In the genomic region with DNA sequence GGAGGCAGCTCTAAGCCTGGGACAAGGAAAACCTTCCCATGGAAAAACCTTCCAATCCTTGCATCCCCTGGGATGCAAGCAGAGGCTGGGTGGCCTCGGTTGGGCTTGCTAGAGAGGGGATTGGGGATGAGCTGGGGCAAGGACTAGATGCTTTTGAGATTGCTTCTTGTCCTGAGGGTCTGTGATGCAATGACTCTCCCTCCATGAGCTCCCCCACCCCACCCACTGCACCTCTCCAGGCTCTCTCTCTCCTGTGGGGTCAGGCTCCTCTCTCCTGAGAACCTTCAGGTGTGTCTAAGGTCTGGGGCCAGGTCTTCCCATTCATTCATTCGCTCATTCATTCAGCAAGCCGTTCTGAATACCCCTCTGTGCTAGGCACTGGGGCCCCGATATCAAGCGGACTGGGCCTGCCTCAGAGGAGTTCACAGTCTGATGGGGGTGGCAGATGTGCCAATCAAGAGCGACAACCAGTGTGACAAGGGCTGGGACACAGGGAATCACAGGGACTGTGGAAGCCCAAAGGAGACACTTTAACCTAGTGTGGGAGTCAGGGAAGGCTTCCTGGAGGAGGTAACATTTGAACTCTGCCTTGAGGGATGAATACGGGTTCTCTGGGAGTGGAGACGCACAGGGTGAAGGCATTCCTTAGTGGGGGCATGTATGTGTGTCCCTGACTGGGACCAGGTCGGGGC, we compare ENCODE assay signal across 18 cellular contexts. TPM values are rescaled to one million over a fixed set of nuclear protein-coding genes. Genes with fewer than 3 reads are reported as not detected.
DNase-seq lines count a peak whose midpoint lies in the region; ATAC-seq, FAIRE-seq and TF ChIP-seq lines count a peak whose summit lies in the region.
"Had no signal": no experiment of that assay in that cellular context is flagged by ENCODE, and none has a peak within 500 bp of the region (broad histone marks: within the 10 kb centered on the region; RNA-seq: fewer than 3 reads in every experiment).

No MANE protein-coding gene starts in this region.

- H3K4me2 ChIP-seq in astrocyte (ENCODE audit: low read length): no peak overlapping the region

- peaks cover 5% of the 10 kb centered on the region for H3K27me3 Mint-ChIP-seq in activated CD4-positive, alpha-beta memory T cell treated with anti-CD3 and anti-CD28 coated beads for 36 hours
- peaks cover 6% of the 10 kb centered on the region for H3K27me3 Mint-ChIP-seq in activated CD4-positive, alpha-beta memory T cell treated with anti-CD3 and anti-CD28 coated beads, Interleukin-2, amount 10 ng/mL, durations not matched to agents 7 days and 5 days
- peaks cover 60% of the 10 kb centered on the region for H3K27me3 Mint-ChIP-seq in astrocyte (ENCODE audit: low read depth, unreplicated experiment)
- H3K27me3 Mint-ChIP-seq in osteocyte (ENCODE audit: unreplicated experiment): peaks cover 55% of the 10 kb centered on the region
- H3K27me3 Mint-ChIP-seq: CD4-positive, alpha-beta T cell had no signal

- no peak overlapping the region for H3K4me3 Mint-ChIP-seq in activated CD4-positive, alpha-beta memory T cell treated with anti-CD3 and anti-CD28 coated beads for 36 hours
- H3K4me3 Mint-ChIP-seq in activated CD4-positive, alpha-beta memory T cell treated with anti-CD3 and anti-CD28 coated beads, Interleukin-2, amount 10 ng/mL, durations not matched to agents 7 days and 5 days: no peak overlapping the region
- H3K4me3 Mint-ChIP-seq in astrocyte (ENCODE audit: unreplicated experiment): no peak overlapping the region
- H3K4me3 Mint-ChIP-seq in osteocyte (ENCODE audit: unreplicated experiment): no peak overlapping the region
- H3K4me3 Mint-ChIP-seq: B cell; CD4-positive, alpha-beta T cell had no signal

- H3K4me3 ChIP-seq in astrocyte (ENCODE audit: insufficient read depth, low read depth, low read length): no peak overlapping the region
- H3K4me3 ChIP-seq: HAP-1 had no signal

- H3K27me3 ChIP-seq in astrocyte (ENCODE audit: insufficient read depth, low read length): peaks cover 14% of the 10 kb centered on the region

- peak; percentile 3 for DNase-seq in activated CD4-positive, alpha-beta memory T cell treated with anti-CD3 and anti-CD28 coated beads for 36 hours
- DNase-seq in activated CD4-positive, alpha-beta memory T cell treated with anti-CD3 and anti-CD28 coated beads, Interleukin-2, amount 10 ng/mL, durations not matched to agents 7 days and 5 days: no peak
- DNase-seq in astrocyte (ENCODE audit: low read depth) (no peak), left lobe of liver (ENCODE audit: low spot score) (peak; percentile 24), osteocyte (ENCODE audit: extremely low spot score, unreplicated experiment) (peak; percentile 63)
- DNase-seq in activated CD4-positive, CD25-positive, alpha-beta regulatory T cell (lab: John Stamatoyannopoulos, UW): no peak
- DNase-seq: 8988T; ACHN; C1 segment of cervical spinal cord; Calu3; CD4-positive, alpha-beta T cell; DMS 273 treated with DMSO at 0.1 percent for 48 hours had no signal

- H3K9ac ChIP-seq in astrocyte (ENCODE audit: low read length): no peak overlapping the region

- POLR2A ChIA-PET in activated CD4-positive, alpha-beta memory T cell treated with anti-CD3 and anti-CD28 coated beads for 36 hours (lab: Charles Lee): no interaction called here
- POLR2A ChIA-PET in activated CD4-positive, alpha-beta memory T cell treated with anti-CD3 and anti-CD28 coated beads, Interleukin-2, amount 10 ng/mL, durations not matched to agents 7 days and 5 days (lab: Charles Lee): no interaction called here

- no peaks in the 10 kb centered on the region for H4K20me1 ChIP-seq in astrocyte (ENCODE audit: insufficient read depth, low read length)

- no peaks in the 10 kb centered on the region for H3K36me3 ChIP-seq in astrocyte (ENCODE audit: insufficient read depth, low read length)
- H3K36me3 ChIP-seq: HAP-1 had no signal

- ATAC-seq in left lobe of liver: no peak
- no peak for ATAC-seq in HG03469 (IDR thresholded peaks at IDR 0.05; ENCODE audit: unreplicated experiment)

- H2AFZ ChIP-seq in astrocyte (ENCODE audit: low read depth, low read length): no peak overlapping the region

- H3K9me3 ChIP-seq in astrocyte (ENCODE audit: insufficient read depth, low read depth, low read length): no peaks in the 10 kb centered on the region
- H3K9me3 ChIP-seq: HAP-1 had no signal

- H3K27ac Mint-ChIP-seq in activated CD4-positive, alpha-beta memory T cell treated with anti-CD3 and anti-CD28 coated beads for 36 hours: no peak overlapping the region
- no peak overlapping the region for H3K27ac Mint-ChIP-seq in activated CD4-positive, alpha-beta memory T cell treated with anti-CD3 and anti-CD28 coated beads, Interleukin-2, amount 10 ng/mL, durations not matched to agents 7 days and 5 days
- peak overlapping the region; percentile 26 for H3K27ac Mint-ChIP-seq in astrocyte (ENCODE audit: unreplicated experiment)
- no peak overlapping the region for H3K27ac Mint-ChIP-seq in osteocyte (ENCODE audit: unreplicated experiment)
- H3K27ac Mint-ChIP-seq: B cell; CD4-positive, alpha-beta T cell had no signal

- no peaks in the 10 kb centered on the region for H3K36me3 Mint-ChIP-seq in activated CD4-positive, alpha-beta memory T cell treated with anti-CD3 and anti-CD28 coated beads for 36 hours
- no peaks in the 10 kb centered on the region for H3K36me3 Mint-ChIP-seq in activated CD4-positive, alpha-beta memory T cell treated with anti-CD3 and anti-CD28 coated beads, Interleukin-2, amount 10 ng/mL, durations not matched to agents 7 days and 5 days (ENCODE audit: low read depth)
- H3K36me3 Mint-ChIP-seq in astrocyte (ENCODE audit: low read depth, unreplicated experiment) (no peaks in the 10 kb centered on the region), osteocyte (ENCODE audit: unreplicated experiment) (no peaks in the 10 kb centered on the region)

- no peaks in the 10 kb centered on the region for H3K79me2 ChIP-seq in astrocyte (ENCODE audit: insufficient read depth, low read length)

- TF ChIP-seq CTCF in astrocyte (IDR thresholded peaks at IDR 0.05; ENCODE audit: insufficient read depth, low read depth, low read length) (no peak), osteocyte (IDR thresholded peaks at IDR 0.05) (no peak)

- FAIRE-seq in astrocyte (lab: Jason Lieb, UNC): no peak
- FAIRE-seq: H1 had no signal

- H3K4me1 ChIP-seq in astrocyte (ENCODE audit: insufficient read depth, low read length): no peaks in the 10 kb centered on the region
- H3K4me1 ChIP-seq: HAP-1 had no signal

- no peaks in the 10 kb centered on the region for H3K9me3 Mint-ChIP-seq in activated CD4-positive, alpha-beta memory T cell treated with anti-CD3 and anti-CD28 coated beads for 36 hours
- H3K9me3 Mint-ChIP-seq in activated CD4-positive, alpha-beta memory T cell treated with anti-CD3 and anti-CD28 coated beads, Interleukin-2, amount 10 ng/mL, durations not matched to agents 7 days and 5 days: no peaks in the 10 kb centered on the region
- H3K9me3 Mint-ChIP-seq in astrocyte (ENCODE audit: unreplicated experiment) (no peaks in the 10 kb centered on the region), osteocyte (ENCODE audit: unreplicated experiment) (no peaks in the 10 kb centered on the region)
- H3K9me3 Mint-ChIP-seq: CD4-positive, alpha-beta T cell had no signal

- no peak overlapping the region for H3K27ac ChIP-seq in astrocyte (ENCODE audit: low read depth, low read length)
- H3K27ac ChIP-seq: HL-60 had no signal

- CTCF ChIA-PET in activated CD4-positive, alpha-beta memory T cell treated with anti-CD3 and anti-CD28 coated beads for 36 hours (lab: Charles Lee): no interaction called here
- CTCF ChIA-PET in activated CD4-positive, alpha-beta memory T cell treated with anti-CD3 and anti-CD28 coated beads, Interleukin-2, amount 10 ng/mL, durations not matched to agents 7 days and 5 days (lab: Charles Lee): no interaction called here

- H3K4me1 Mint-ChIP-seq in activated CD4-positive, alpha-beta memory T cell treated with anti-CD3 and anti-CD28 coated beads for 36 hours (ENCODE audit: low read depth): no peaks in the 10 kb centered on the region
- no peaks in the 10 kb centered on the region for H3K4me1 Mint-ChIP-seq in activated CD4-positive, alpha-beta memory T cell treated with anti-CD3 and anti-CD28 coated beads, Interleukin-2, amount 10 ng/mL, durations not matched to agents 7 days and 5 days
- H3K4me1 Mint-ChIP-seq in astrocyte (ENCODE audit: low read depth, unreplicated experiment) (no peaks in the 10 kb centered on the region), osteocyte (ENCODE audit: unreplicated experiment) (peaks cover 4% of the 10 kb centered on the region)
- H3K4me1 Mint-ChIP-seq: B cell had no signal

- intact Hi-C loops in activated CD4-positive, alpha-beta memory T cell treated with anti-CD3 and anti-CD28 coated beads for 36 hours (cut with micrococcal nuclease): no loop called here

RNA-seq across cellular contexts. Expression of gene LDLRAD1, which starts 6.5 kb away (rescaled TPM):
- total RNA-seq in activated CD4-positive, alpha-beta memory T cell treated with anti-CD3 and anti-CD28 coated beads for 36 hours: not detected
- total RNA-seq in activated CD4-positive, alpha-beta memory T cell treated with anti-CD3 and anti-CD28 coated beads, Interleukin-2, amount 10 ng/mL, durations not matched to agents 7 days and 5 days: not detected
- not detected in 2 replicates for total RNA-seq in astrocyte
- total RNA-seq in left lobe of liver: 0.63 TPM
- total RNA-seq in osteocyte: not detected in 2 replicates
- total RNA-seq: B cell; Calu3; CD4-positive, alpha-beta T cell; Daoy; H1 had no signal

RNA-seq across cellular contexts. Expression of gene TMEM59, which starts 41.5 kb away (rescaled TPM):
- 100 to 1,000 TPM; 142 to 149 TPM for total RNA-seq in activated CD4-positive, alpha-beta memory T cell treated with anti-CD3 and anti-CD28 coated beads for 36 hours
- total RNA-seq in activated CD4-positive, alpha-beta memory T cell treated with anti-CD3 and anti-CD28 coated beads, Interleukin-2, amount 10 ng/mL, durations not matched to agents 7 days and 5 days: 100 to 1,000 TPM; 278 to 280 TPM
- total RNA-seq in astrocyte: 315 and 386 TPM in 2 replicates
- 275 TPM for total RNA-seq in left lobe of liver
- total RNA-seq in osteocyte: 399 and 409 TPM in 2 replicates

RNA-seq across cellular contexts. Expression of gene TCEANC2, which starts 41.9 kb away (rescaled TPM):
- total RNA-seq in activated CD4-positive, alpha-beta memory T cell treated with anti-CD3 and anti-CD28 coated beads for 36 hours: 10 to 100 TPM; 12.8 to 13.6 TPM
- total RNA-seq in activated CD4-positive, alpha-beta memory T cell treated with anti-CD3 and anti-CD28 coated beads, Interleukin-2, amount 10 ng/mL, durations not matched to agents 7 days and 5 days: 10 to 100 TPM; 11.5 to 13.5 TPM
- total RNA-seq in astrocyte (3.7 and 4.6 TPM in 2 replicates), left lobe of liver (2.9 TPM), osteocyte (3.1 and 3.9 TPM in 2 replicates)

Comparison
In these comparisons a context has a peak if more than half of its experiments do, and no peak if none do; other contexts are left out.
1. DNase-seq: peak in activated CD4-positive, alpha-beta memory T cell treated with anti-CD3 and anti-CD28 coated beads for 36 hours (single experiment), left lobe of liver (single experiment) and osteocyte (single experiment); none in activated CD4-positive, alpha-beta memory T cell treated with anti-CD3 and anti-CD28 coated beads, Interleukin-2, amount 10 ng/mL, durations not matched to agents 7 days and 5 days (single experiment), astrocyte (single experiment) and activated CD4-positive, CD25-positive, alpha-beta regulatory T cell (0 of 4).